ENCODE assay signal across 1 cellular context in the genomic region with DNA sequence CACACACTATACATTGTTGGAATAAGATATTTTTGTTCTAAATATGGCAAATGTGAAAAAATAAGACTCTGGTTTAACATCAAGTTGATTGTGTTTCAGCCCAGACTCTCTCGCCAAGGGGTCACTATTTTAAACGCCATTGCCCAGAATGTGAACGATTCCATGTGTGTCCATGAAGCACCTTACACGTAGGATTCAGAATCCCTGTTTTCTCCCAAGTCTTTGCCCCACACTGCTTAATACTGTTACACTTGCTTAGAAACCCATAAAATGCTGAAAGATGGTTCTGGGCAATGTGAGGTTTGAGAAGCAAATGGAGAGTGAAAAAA.
TF ChIP-seq lines count a peak whose summit lies in the region.

No MANE protein-coding gene starts in this region.

TF ChIP-seq in WTC11, 78 proteins besides CTCF, POLR2A, EP300 and RAD21 (continued from another document):
- TF ChIP-seq, protein P1, sequence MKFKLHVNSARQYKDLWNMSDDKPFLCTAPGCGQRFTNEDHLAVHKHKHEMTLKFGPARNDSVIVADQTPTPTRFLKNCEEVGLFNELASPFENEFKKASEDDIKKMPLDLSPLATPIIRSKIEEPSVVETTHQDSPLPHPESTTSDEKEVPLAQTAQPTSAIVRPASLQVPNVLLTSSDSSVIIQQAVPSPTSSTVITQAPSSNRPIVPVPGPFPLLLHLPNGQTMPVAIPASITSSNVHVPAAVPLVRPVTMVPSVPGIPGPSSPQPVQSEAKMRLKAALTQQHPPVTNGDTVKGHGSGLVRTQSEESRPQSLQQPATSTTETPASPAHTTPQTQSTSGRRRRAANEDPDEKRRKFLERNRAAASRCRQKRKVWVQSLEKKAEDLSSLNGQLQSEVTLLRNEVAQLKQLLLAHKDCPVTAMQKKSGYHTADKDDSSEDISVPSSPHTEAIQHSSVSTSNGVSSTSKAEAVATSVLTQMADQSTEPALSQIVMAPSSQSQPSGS (CRISPR knock-in tag; IDR thresholded peaks at IDR 0.05; ENCODE audit: borderline replicate concordance, low read depth) = no peak
- TF ChIP-seq, protein P2, sequence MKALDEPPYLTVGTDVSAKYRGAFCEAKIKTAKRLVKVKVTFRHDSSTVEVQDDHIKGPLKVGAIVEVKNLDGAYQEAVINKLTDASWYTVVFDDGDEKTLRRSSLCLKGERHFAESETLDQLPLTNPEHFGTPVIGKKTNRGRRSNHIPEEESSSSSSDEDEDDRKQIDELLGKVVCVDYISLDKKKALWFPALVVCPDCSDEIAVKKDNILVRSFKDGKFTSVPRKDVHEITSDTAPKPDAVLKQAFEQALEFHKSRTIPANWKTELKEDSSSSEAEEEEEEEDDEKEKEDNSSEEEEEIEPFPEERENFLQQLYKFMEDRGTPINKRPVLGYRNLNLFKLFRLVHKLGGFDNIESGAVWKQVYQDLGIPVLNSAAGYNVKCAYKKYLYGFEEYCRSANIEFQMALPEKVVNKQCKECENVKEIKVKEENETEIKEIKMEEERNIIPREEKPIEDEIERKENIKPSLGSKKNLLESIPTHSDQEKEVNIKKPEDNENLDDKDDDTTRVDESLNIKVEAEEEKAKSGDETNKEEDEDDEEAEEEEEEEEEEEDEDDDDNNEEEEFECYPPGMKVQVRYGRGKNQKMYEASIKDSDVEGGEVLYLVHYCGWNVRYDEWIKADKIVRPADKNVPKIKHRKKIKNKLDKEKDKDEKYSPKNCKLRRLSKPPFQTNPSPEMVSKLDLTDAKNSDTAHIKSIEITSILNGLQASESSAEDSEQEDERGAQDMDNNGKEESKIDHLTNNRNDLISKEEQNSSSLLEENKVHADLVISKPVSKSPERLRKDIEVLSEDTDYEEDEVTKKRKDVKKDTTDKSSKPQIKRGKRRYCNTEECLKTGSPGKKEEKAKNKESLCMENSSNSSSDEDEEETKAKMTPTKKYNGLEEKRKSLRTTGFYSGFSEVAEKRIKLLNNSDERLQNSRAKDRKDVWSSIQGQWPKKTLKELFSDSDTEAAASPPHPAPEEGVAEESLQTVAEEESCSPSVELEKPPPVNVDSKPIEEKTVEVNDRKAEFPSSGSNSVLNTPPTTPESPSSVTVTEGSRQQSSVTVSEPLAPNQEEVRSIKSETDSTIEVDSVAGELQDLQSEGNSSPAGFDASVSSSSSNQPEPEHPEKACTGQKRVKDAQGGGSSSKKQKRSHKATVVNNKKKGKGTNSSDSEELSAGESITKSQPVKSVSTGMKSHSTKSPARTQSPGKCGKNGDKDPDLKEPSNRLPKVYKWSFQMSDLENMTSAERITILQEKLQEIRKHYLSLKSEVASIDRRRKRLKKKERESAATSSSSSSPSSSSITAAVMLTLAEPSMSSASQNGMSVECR (CRISPR knock-in tag; IDR thresholded peaks at IDR 0.05; ENCODE audit: borderline replicate concordance) = no peak
- TF ChIP-seq, protein P3, sequence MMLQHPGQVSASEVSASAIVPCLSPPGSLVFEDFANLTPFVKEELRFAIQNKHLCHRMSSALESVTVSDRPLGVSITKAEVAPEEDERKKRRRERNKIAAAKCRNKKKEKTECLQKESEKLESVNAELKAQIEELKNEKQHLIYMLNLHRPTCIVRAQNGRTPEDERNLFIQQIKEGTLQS (CRISPR knock-in tag; conservative IDR thresholded peaks at IDR 0.05) = no peak
TF ChIP-seq in WTC11: peak in this region for 0.
